In the genomic region with DNA sequence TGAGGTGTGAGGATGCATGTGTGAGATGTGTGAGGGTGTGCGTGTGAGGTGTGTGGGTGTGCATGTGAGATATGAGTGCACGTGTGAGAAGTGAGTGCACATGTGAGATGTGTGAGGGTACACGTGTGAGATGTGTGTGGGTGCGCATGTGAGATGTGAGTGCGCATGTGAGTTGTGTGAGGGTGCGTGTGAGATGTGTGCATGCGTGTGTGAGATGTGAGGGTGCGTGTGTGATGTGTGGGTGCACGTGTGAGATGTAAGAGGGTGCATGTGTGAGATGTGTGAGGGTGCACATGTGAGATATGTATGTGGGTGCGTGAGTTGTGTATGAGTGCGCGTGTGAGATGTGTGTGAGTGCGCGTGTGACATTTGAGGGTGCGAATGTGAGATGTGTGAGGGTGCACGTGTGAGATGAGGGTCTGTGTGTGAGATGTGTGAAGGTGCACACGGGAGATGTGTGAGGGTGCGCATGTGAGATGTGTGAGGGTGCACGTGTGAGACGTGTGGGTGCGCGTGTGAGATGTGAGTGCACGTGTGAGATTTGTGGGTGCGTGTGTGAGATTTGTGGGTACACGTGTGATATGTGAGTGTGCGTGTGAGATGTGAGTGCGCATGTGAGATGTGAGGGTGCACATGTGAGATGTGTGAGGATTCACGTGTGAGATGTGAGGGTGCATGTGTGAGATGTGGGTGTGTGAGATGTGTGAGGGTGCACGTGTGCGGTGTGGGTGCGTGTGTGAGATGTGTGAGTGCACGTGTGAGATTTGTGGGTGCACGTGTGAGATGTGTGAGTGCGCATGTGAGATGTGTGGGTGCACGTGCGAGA, we compare ENCODE assay signal across 16 cellular contexts.
"Had no signal": no experiment of that assay in that cellular context is flagged by ENCODE, and none has a peak within 500 bp of the region (broad histone marks: within the 10 kb centered on the region; RNA-seq: fewer than 3 reads in every experiment).

No MANE protein-coding gene starts in this region.

- H3K36me3 Mint-ChIP-seq: WTC11 had no signal

- DNase-seq: activated naive CD4-positive, alpha-beta T cell treated with Interleukin-2 at 50 U/mL for 16 hours; activated T-cell treated with anti-CD3 and anti-CD28 coated beads, Interleukin-2, amount 50 U/mL, for 72 hours; central memory CD4-positive, alpha-beta T cell; dermis blood vessel endothelial cell; glutamatergic neuron; immature natural killer cell; mammary epithelial cell; stimulated activated CD4-positive, alpha-beta T cell treated with anti-CD3 and anti-CD28 coated beads, Interleukin-2, amount 100 ng/mL, for 48 hours; stimulated activated naive CD4-positive, alpha-beta T cell treated with Interleukin-2 at 50 U/mL for 16 hours had no signal

- H3K9me3 ChIP-seq: mucosa of descending colon, suprapubic skin had no signal

- H3K36me3 ChIP-seq: suprapubic skin had no signal

- H3K9me3 Mint-ChIP-seq: activated T-cell treated with anti-CD3 and anti-CD28 coated beads, Interleukin-2, amount 50 U/mL, for 72 hours; immature natural killer cell; nephron; T-helper 1 cell treated with Interleukin-12 subunit alpha and Interleukin-12 subunit beta and Interleukin-4 antibody, amounts not matched to agents 30 μg/mL and 1 μg/mL, for 36 hours; WTC11 had no signal

- H3K4me3 Mint-ChIP-seq: activated T-cell treated with anti-CD3 and anti-CD28 coated beads, Interleukin-2, amount 50 U/mL, for 72 hours; immature natural killer cell; nephron; T-helper 1 cell treated with Interleukin-12 subunit alpha and Interleukin-12 subunit beta and Interleukin-4 antibody, amounts not matched to agents 30 μg/mL and 1 μg/mL, for 36 hours; WTC11 had no signal

- H3K27ac Mint-ChIP-seq: activated T-cell treated with anti-CD3 and anti-CD28 coated beads, Interleukin-2, amount 50 U/mL, for 72 hours; immature natural killer cell; nephron; T-helper 1 cell treated with Interleukin-12 subunit alpha and Interleukin-12 subunit beta and Interleukin-4 antibody, amounts not matched to agents 30 μg/mL and 1 μg/mL, for 36 hours; WTC11 had no signal

- H3K4me3 ChIP-seq: mucosa of descending colon, suprapubic skin had no signal

- H3K27ac ChIP-seq: suprapubic skin had no signal

- ATAC-seq: activated T-cell treated with anti-CD3 and anti-CD28 coated beads, Interleukin-2, amount 50 U/mL, for 72 hours; esophagus mucosa; mucosa of descending colon; SK-N-SH treated with all-trans-retinoic acid at 6 μM for 48 hours; WTC11 had no signal

- H3K27me3 ChIP-seq: suprapubic skin had no signal
